In genomic region chr14:100641274-100641860, GRCh38 we compare ENCODE assay signal across 3 cellular contexts.
TF ChIP-seq lines count a peak whose summit lies in the region.

No MANE protein-coding gene starts in this region.

TF ChIP-seq in SK-N-SH, 30 proteins besides CTCF, POLR2A, EP300 and RAD21 (continued from another document):
- TF ChIP-seq GABPA (IDR thresholded peaks at IDR 0.05; ENCODE audit: low read depth), result no peak

TF ChIP-seq in SK-N-SH treated with all-trans-retinoic acid at 6 μM for 48 hours, 23 proteins besides CTCF, POLR2A, EP300 and RAD21:
- TF ChIP-seq CSRNP3 (CRISPR knock-in tag; IDR thresholded peaks at IDR 0.05) (no peak), ZFP30 (CRISPR knock-in tag; IDR thresholded peaks at IDR 0.05) (no peak), ZFP3 (CRISPR knock-in tag; IDR thresholded peaks at IDR 0.05) (no peak), ZNF565 (CRISPR knock-in tag; conservative IDR thresholded peaks at IDR 0.05; ENCODE audit: low read depth) (no peak), TCF4 (CRISPR knock-in tag; IDR thresholded peaks at IDR 0.05; ENCODE audit: borderline replicate concordance) (no peak), CREB5 (CRISPR knock-in tag; IDR thresholded peaks at IDR 0.05; ENCODE audit: low read depth) (no peak), ISL1 (CRISPR knock-in tag; IDR thresholded peaks at IDR 0.05) (no peak), PPARA (CRISPR knock-in tag; IDR thresholded peaks at IDR 0.05; ENCODE audit: borderline replicate concordance) (no peak), ZC3H10 (CRISPR knock-in tag; IDR thresholded peaks at IDR 0.05) (no peak), ARNTL (CRISPR knock-in tag; IDR thresholded peaks at IDR 0.05; ENCODE audit: borderline replicate concordance, low read depth) (no peak), SNAI2 (CRISPR knock-in tag; IDR thresholded peaks at IDR 0.05) (no peak)
TF ChIP-seq in SK-N-SH treated with all-trans-retinoic acid at 6 μM for 48 hours: peak in this region for 0.

TF ChIP-seq in HCT116, 20 proteins besides CTCF, POLR2A, EP300 and RAD21 (continued from another document):
- TF ChIP-seq SP1 (IDR thresholded peaks at IDR 0.05; ENCODE audit: low read depth) (no peak), MAX (IDR thresholded peaks at IDR 0.05) (no peak), ZBTB33 (IDR thresholded peaks at IDR 0.05; ENCODE audit: extremely low read depth, insufficient replicate concordance, low read length) (no peak), TCF7L2 (IDR thresholded peaks at IDR 0.05; ENCODE audit: borderline replicate concordance, extremely low read depth, insufficient read depth, insufficient read length) (no peak), SIN3A (IDR thresholded peaks at IDR 0.05; ENCODE audit: low read depth) (no peak), EZH2 (IDR thresholded peaks at IDR 0.05) (no peak), CEBPB (IDR thresholded peaks at IDR 0.05; ENCODE audit: low read depth) (no peak), POLR2AphosphoS5 (IDR thresholded peaks at IDR 0.05; ENCODE audit: low read depth, low read length) (no peak), JUND (IDR thresholded peaks at IDR 0.05) (no peak), REST (IDR thresholded peaks at IDR 0.05; ENCODE audit: low read depth) (no peak), FOSL1 (IDR thresholded peaks at IDR 0.05; ENCODE audit: low read depth) (no peak), ZNF274 (IDR thresholded peaks at IDR 0.05; ENCODE audit: low read depth, low read length) (no peak), EZH2phosphoT487 (IDR thresholded peaks at IDR 0.05; ENCODE audit: borderline replicate concordance) (no peak), CBX3 (IDR thresholded peaks at IDR 0.05; ENCODE audit: low read depth) (no peak), ELF1 (IDR thresholded peaks at IDR 0.05; ENCODE audit: borderline replicate concordance, low read depth) (no peak)
